9 cellular contexts compared by ENCODE assay signal in the genomic region with DNA sequence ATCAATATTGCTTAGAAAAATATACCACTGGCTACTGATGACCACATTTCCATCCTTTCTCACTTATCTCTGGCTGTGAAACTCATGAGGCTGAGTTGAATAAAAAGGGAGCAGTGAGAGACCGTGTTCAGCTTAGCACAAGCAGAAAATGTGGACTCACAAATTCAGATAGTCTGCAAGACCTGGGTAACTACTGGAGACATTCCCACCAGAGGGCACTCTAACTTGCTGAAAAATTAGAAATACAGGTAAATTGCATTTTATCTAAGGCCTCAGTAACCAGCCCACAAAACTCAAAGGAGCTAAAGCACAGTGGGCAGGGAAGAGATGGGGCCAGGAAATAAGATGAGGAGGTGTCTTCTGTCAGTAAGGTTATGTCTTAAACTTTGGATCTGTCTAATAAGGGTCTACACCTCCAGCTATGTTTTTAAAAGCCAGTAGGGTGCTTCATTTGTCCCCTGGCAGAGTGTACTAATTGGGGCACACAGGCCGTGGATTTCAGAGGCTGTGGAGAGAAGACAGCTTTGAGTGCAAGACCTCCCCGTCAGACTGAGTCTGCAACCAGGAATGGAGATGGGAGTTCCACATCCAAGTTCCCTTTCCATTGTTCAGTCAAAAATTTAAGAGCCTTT. TPM values are rescaled to one million over a fixed set of nuclear protein-coding genes. Genes with fewer than 3 reads are reported as not detected.
A peak's percentile ranks its signal among the peaks of the same experiment; 100 is the strongest.
DNase-seq lines count a peak whose midpoint lies in the region; ATAC-seq and TF ChIP-seq lines count a peak whose summit lies in the region.
"Had no signal": no experiment of that assay in that cellular context is flagged by ENCODE, and none has a peak within 500 bp of the region (broad histone marks: within the 10 kb centered on the region; RNA-seq: fewer than 3 reads in every experiment).

No MANE protein-coding gene starts in this region.

- TF ChIP-seq CTCF in upper lobe of right lung (IDR thresholded peaks at IDR 0.05) (peak; percentile 48), tibial artery (IDR thresholded peaks at IDR 0.05) (peak in 1 of 2 experiments; percentile 22)

- H3K36me3 ChIP-seq in upper lobe of right lung = no peaks in the 10 kb centered on the region
- no peaks in the 10 kb centered on the region for H3K36me3 ChIP-seq in tibial artery

- H3K9me3 Mint-ChIP-seq in activated naive CD4-positive, alpha-beta T cell treated with anti-CD3 and anti-CD28 coated beads for 36 hours = no peaks in the 10 kb centered on the region
- H3K9me3 Mint-ChIP-seq: activated naive CD8-positive, alpha-beta T cell treated with anti-CD3 and anti-CD28 coated beads, Interleukin-2, amount 10 ng/mL, durations not matched to agents 7 days and 5 days had no signal

- CTCF ChIA-PET in activated naive CD4-positive, alpha-beta T cell treated with anti-CD3 and anti-CD28 coated beads for 36 hours (lab: Charles Lee) = interaction anchor here (0.6 to 8.8 kb wide), 15 partner anchors 8 to 400 kb away, joined by 3 to 322 read pairs (median 4); partner anchors contain the start of genes ACO1 and NDUFB6

- no peak overlapping the region for H3K27ac ChIP-seq in upper lobe of right lung
- H3K27ac ChIP-seq in tibial artery = no peak overlapping the region

- H3K27me3 ChIP-seq in upper lobe of right lung (peaks cover 4% of the 10 kb centered on the region), tibial artery (no peaks in the 10 kb centered on the region)

- peak; percentile 54 for DNase-seq in activated naive CD4-positive, alpha-beta T cell treated with anti-CD3 and anti-CD28 coated beads for 36 hours
- DNase-seq in activated naive CD4-positive, alpha-beta T cell treated with Interleukin-2 at 50 U/mL for 16 hours = no peak
- DNase-seq in NCI-H526 (lab: John Stamatoyannopoulos, UW) (peak; percentile 30 to 85), amniotic stem cell (lab: John Stamatoyannopoulos, UW) (peak; percentile 17), islet precursor cell (peak; percentile 67), upper lobe of right lung (no peak), tibial artery (no peak)
- DNase-seq: activated naive CD8-positive, alpha-beta T cell treated with anti-CD3 and anti-CD28 coated beads, Interleukin-2, amount 10 ng/mL, durations not matched to agents 7 days and 5 days had no signal

- intact Hi-C loops in activated naive CD4-positive, alpha-beta T cell treated with anti-CD3 and anti-CD28 coated beads for 36 hours (cut with micrococcal nuclease) = loop anchor here (1.0 kb wide), 1 partner anchor 387 kb away; no protein-coding TSS in a partner anchor
- intact Hi-C loops in upper lobe of right lung (cut with DNase I) (loop anchor here (5.0 kb wide), 1 partner anchor 204 kb away; no protein-coding TSS in a partner anchor), tibial artery (cut with DNase I; ENCODE audit: low total_unique reads) (loop anchor here (10.0 kb wide), 1 partner anchor 383 kb away; no protein-coding TSS in a partner anchor)

- no peak overlapping the region for H3K27ac Mint-ChIP-seq in activated naive CD4-positive, alpha-beta T cell treated with anti-CD3 and anti-CD28 coated beads for 36 hours
- H3K27ac Mint-ChIP-seq: activated naive CD8-positive, alpha-beta T cell treated with anti-CD3 and anti-CD28 coated beads, Interleukin-2, amount 10 ng/mL, durations not matched to agents 7 days and 5 days had no signal

- peaks cover 19% of the 10 kb centered on the region for H3K27me3 Mint-ChIP-seq in activated naive CD4-positive, alpha-beta T cell treated with anti-CD3 and anti-CD28 coated beads for 36 hours (ENCODE audit: low read depth)

- H3K4me3 ChIP-seq in upper lobe of right lung (no peak overlapping the region), tibial artery (no peak overlapping the region)

- no peaks in the 10 kb centered on the region for H3K4me1 ChIP-seq in upper lobe of right lung
- peaks cover 0 to 6% (median 1%) of the 10 kb centered on the region in 4 donors for H3K4me1 ChIP-seq in tibial artery

- no peak overlapping the region for H3K4me3 Mint-ChIP-seq in activated naive CD4-positive, alpha-beta T cell treated with anti-CD3 and anti-CD28 coated beads for 36 hours
- H3K4me3 Mint-ChIP-seq: activated naive CD8-positive, alpha-beta T cell treated with anti-CD3 and anti-CD28 coated beads, Interleukin-2, amount 10 ng/mL, durations not matched to agents 7 days and 5 days had no signal

- no peaks in the 10 kb centered on the region for H3K9me3 ChIP-seq in upper lobe of right lung
- H3K9me3 ChIP-seq in tibial artery = no peaks in the 10 kb centered on the region

- ATAC-seq in HG02885 (IDR thresholded peaks at IDR 0.05; ENCODE audit: poor library complexity, unreplicated experiment) (peak; percentile 48), upper lobe of right lung (peak; percentile 45)

- H3K4me1 Mint-ChIP-seq in activated naive CD4-positive, alpha-beta T cell treated with anti-CD3 and anti-CD28 coated beads for 36 hours (ENCODE audit: low read depth) = no peaks in the 10 kb centered on the region

- H3K36me3 Mint-ChIP-seq in activated naive CD4-positive, alpha-beta T cell treated with anti-CD3 and anti-CD28 coated beads for 36 hours (ENCODE audit: low read depth) = no peaks in the 10 kb centered on the region
- H3K36me3 Mint-ChIP-seq: activated naive CD8-positive, alpha-beta T cell treated with anti-CD3 and anti-CD28 coated beads, Interleukin-2, amount 10 ng/mL, durations not matched to agents 7 days and 5 days had no signal

RNA-seq across cellular contexts. Expression of gene NDUFB6, which starts 8.7 kb away (rescaled TPM):
- total RNA-seq in activated naive CD4-positive, alpha-beta T cell treated with anti-CD3 and anti-CD28 coated beads for 36 hours = 10 to 100 TPM; 73.9 to 75.7 TPM
- 38.2 TPM for total RNA-seq in upper lobe of right lung

RNA-seq across cellular contexts. Expression of gene TOPORS, which starts 29.2 kb away (rescaled TPM):
- 10 to 100 TPM; 14.3 to 15.2 TPM for total RNA-seq in activated naive CD4-positive, alpha-beta T cell treated with anti-CD3 and anti-CD28 coated beads for 36 hours
- total RNA-seq in upper lobe of right lung = 14.6 TPM

RNA-seq across cellular contexts. Expression of gene SMIM27, which starts 29.5 kb away (rescaled TPM):
- total RNA-seq in activated naive CD4-positive, alpha-beta T cell treated with anti-CD3 and anti-CD28 coated beads for 36 hours = 10 to 100 TPM; 25.8 to 27.1 TPM
- 8.8 TPM for total RNA-seq in upper lobe of right lung

RNA-seq across cellular contexts. Expression of gene TAF1L, which starts 53.8 kb away (rescaled TPM):
- total RNA-seq in activated naive CD4-positive, alpha-beta T cell treated with anti-CD3 and anti-CD28 coated beads for 36 hours = under 1 TPM in 1 of 2 experiments, not detected in 1; 0.02 TPM
- total RNA-seq in upper lobe of right lung = not detected

RNA-seq across cellular contexts. Expression of gene RIGI, which starts 55.6 kb away (rescaled TPM):
- total RNA-seq in activated naive CD4-positive, alpha-beta T cell treated with anti-CD3 and anti-CD28 coated beads for 36 hours = 1 to 10 TPM; 7.5 to 8.4 TPM
- total RNA-seq in upper lobe of right lung = 20.0 TPM

Comparison
In these comparisons a context has a peak if more than half of its experiments do, and no peak if none do; other contexts are left out.
1. DNase-seq: peak in activated naive CD4-positive, alpha-beta T cell treated with anti-CD3 and anti-CD28 coated beads for 36 hours (single experiment), NCI-H526 (2 of 2), amniotic stem cell (single experiment) and islet precursor cell (single experiment); none in activated naive CD4-positive, alpha-beta T cell treated with Interleukin-2 at 50 U/mL for 16 hours (single experiment), upper lobe of right lung (single experiment) and tibial artery (0 of 2).